In genomic region chrX:41085883-41086626, GRCh38 we compare ENCODE assay signal across 8 cellular contexts. TPM values are rescaled to one million over a fixed set of nuclear protein-coding genes. Genes with fewer than 3 reads are reported as not detected.
A peak's percentile ranks its signal among the peaks of the same experiment; 100 is the strongest.
DNase-seq lines count a peak whose midpoint lies in the region; ATAC-seq, FAIRE-seq and TF ChIP-seq lines count a peak whose summit lies in the region.

No MANE protein-coding gene starts in this region.

- peak; percentile 12 for ATAC-seq in HG02852 (IDR thresholded peaks at IDR 0.05; ENCODE audit: unreplicated experiment)

- H3K4me1 ChIP-seq in neutrophil (ENCODE audit: control insufficient read depth in 1 of 2, insufficient read depth in 1 of 2, low read depth in 1 of 2, low read length in 1 of 2) (peaks cover 44 to 52% of the 10 kb centered on the region in 2 experiments), tibial artery (peaks cover 0 to 27% (median 10%) of the 10 kb centered on the region in 4 donors)

- intact Hi-C loops in tibial artery (cut with DNase I; ENCODE audit: low total_unique reads) = no loop called here

- no peaks in the 10 kb centered on the region for H3K27me3 ChIP-seq in neutrophil
- H3K27me3 ChIP-seq in tibial artery = no peaks in the 10 kb centered on the region

- H3K4me3 ChIP-seq in neutrophil (ENCODE audit: low read depth in 1 of 2, low read length in 1 of 2) (peak overlapping the region; percentile 73 to 79), tibial artery (peak overlapping the region; percentile 93 to 95)

- H3K36me3 ChIP-seq in neutrophil (no peaks in the 10 kb centered on the region), tibial artery (no peaks in the 10 kb centered on the region)

- TF ChIP-seq CTCF in neutrophil (IDR thresholded peaks at IDR 0.05) = no peak
- no peak for TF ChIP-seq CTCF in tibial artery (IDR thresholded peaks at IDR 0.05)

- FAIRE-seq in frontal cortex (lab: Jason Lieb, UNC) = no peak

- H3K27ac ChIP-seq in neutrophil (peak overlapping the region; percentile 100), tibial artery (peak overlapping the region; percentile 97 to 98)

- H3K9me3 ChIP-seq in neutrophil (no peaks in the 10 kb centered on the region), tibial artery (no peaks in the 10 kb centered on the region)

- DNase-seq in NCI-H1417 (lab: John Stamatoyannopoulos, UW) (peak; percentile 14 to 87 (median 82)), NCI-H1417 treated with DMSO at 0.1 percent for 48 hours (lab: John Stamatoyannopoulos, UW) (no peak), frontal cortex (ENCODE audit: low spot score in 2 of 2) (peak; percentile 11 to 61), tibial artery (peak; percentile 41 to 82)
- DNase-seq in activated naive CD4-positive, alpha-beta T cell (lab: John Stamatoyannopoulos, UW) = peak; percentile 3 to 45 (median 26)

TF ChIP-seq in PFSK-1, 5 proteins besides CTCF, POLR2A, EP300 and RAD21:
- TF ChIP-seq SIN3A (IDR thresholded peaks at IDR 0.05; ENCODE audit: borderline replicate concordance, insufficient read depth, low read length) (peak; percentile 42; the same call in 1 of the 2 replicates), FOXP2 (optimal IDR thresholded peaks at IDR 0.05; ENCODE audit: borderline replicate concordance, extremely low read depth, extremely low read length, insufficient read depth) (no peak)

RNA-seq across cellular contexts. Expression of gene USP9X, which starts 0.8 kb away (rescaled TPM):
- 25.9 TPM for polyA plus RNA-seq in PFSK-1 (2012; ENCODE audit: insufficient read length, low read depth)
- total RNA-seq in frontal cortex = 174 TPM
